8 cellular contexts compared by ENCODE assay signal in the genomic region with DNA sequence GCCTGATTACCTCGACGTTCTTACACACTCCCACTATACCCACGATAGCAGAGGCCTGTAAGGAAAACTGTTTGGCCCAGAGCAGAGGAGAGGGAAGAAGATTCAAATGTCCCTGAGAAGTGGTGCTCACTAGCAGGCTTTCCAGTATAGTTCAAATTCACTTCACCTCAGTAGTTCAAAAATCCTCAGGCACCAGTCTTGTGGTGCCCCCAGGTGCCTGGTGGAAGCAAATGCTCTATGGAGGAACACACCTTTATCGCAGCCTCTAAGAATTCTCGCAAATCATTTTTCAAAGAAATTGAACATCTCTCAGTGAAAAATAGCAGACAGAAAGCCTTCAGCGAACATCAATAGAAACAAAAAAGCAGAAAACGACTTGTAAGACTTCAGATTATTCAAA. TPM values are rescaled to one million over a fixed set of nuclear protein-coding genes. Genes with fewer than 3 reads are reported as not detected.
DNase-seq lines count a peak whose midpoint lies in the region; ATAC-seq and TF ChIP-seq lines count a peak whose summit lies in the region.

No MANE protein-coding gene starts in this region.

- H3K4me3 Mint-ChIP-seq in activated T-helper 17 cell treated with anti-CD3 and anti-CD28 coated beads, Interleukin-2, amount 50 U/mL, for 72 hours: no peak overlapping the region

- H3K4me3 ChIP-seq in kidney epithelial cell (ENCODE audit: low read depth, low read length): no peak overlapping the region

- peak; percentile 40 for ATAC-seq in activated T-helper 17 cell treated with anti-CD3 and anti-CD28 coated beads, Interleukin-2, amount 50 U/mL, for 72 hours (replicated peaks)
- no peak for ATAC-seq in omental fat pad (ENCODE audit: low FRiP score)

- H3K9me3 Mint-ChIP-seq in activated T-helper 17 cell treated with anti-CD3 and anti-CD28 coated beads, Interleukin-2, amount 50 U/mL, for 72 hours: no peaks in the 10 kb centered on the region

- TF ChIP-seq CTCF in kidney epithelial cell (IDR thresholded peaks at IDR 0.05; ENCODE audit: insufficient read depth, low read length, poor library complexity, severe bottlenecking): peak; percentile 38
- TF ChIP-seq CTCF in omental fat pad (IDR thresholded peaks at IDR 0.05): no peak

- no peak overlapping the region for H3K27ac Mint-ChIP-seq in activated T-helper 17 cell treated with anti-CD3 and anti-CD28 coated beads, Interleukin-2, amount 50 U/mL, for 72 hours

- H3K36me3 ChIP-seq in kidney epithelial cell (ENCODE audit: control insufficient read depth, insufficient read depth, low read length): no peaks in the 10 kb centered on the region

- no peaks in the 10 kb centered on the region for H3K27me3 Mint-ChIP-seq in activated T-helper 17 cell treated with anti-CD3 and anti-CD28 coated beads, Interleukin-2, amount 50 U/mL, for 72 hours

- DNase-seq in DMS53 treated with DMSO at 0.1 percent for 48 hours (lab: John Stamatoyannopoulos, UW; ENCODE audit: unreplicated experiment): peak; percentile 2
- DNase-seq in HPDE6-E6E7 (ENCODE audit: extremely low spot score): peak; percentile 70
- no peak for DNase-seq in kidney epithelial cell (ENCODE audit: low read depth)
- no peak for DNase-seq in occipital lobe (lab: John Stamatoyannopoulos, UW)
- no peak for DNase-seq in MV-4-11 (lab: John Stamatoyannopoulos, UW)
- DNase-seq in omental fat pad (ENCODE audit: low spot score): no peak
- DNase-seq in stimulated activated naive CD4-positive, alpha-beta T cell (lab: John Stamatoyannopoulos, UW): no peak

- no peaks in the 10 kb centered on the region for H3K27me3 ChIP-seq in kidney epithelial cell (ENCODE audit: control insufficient read depth, insufficient read depth, low read length)

- H3K36me3 Mint-ChIP-seq in activated T-helper 17 cell treated with anti-CD3 and anti-CD28 coated beads, Interleukin-2, amount 50 U/mL, for 72 hours (ENCODE audit: low read depth): no peaks in the 10 kb centered on the region

- peaks cover 5% of the 10 kb centered on the region for H3K4me1 Mint-ChIP-seq in activated T-helper 17 cell treated with anti-CD3 and anti-CD28 coated beads, Interleukin-2, amount 50 U/mL, for 72 hours

RNA-seq across cellular contexts. Expression of a gene that starts 12.2 kb away (rescaled TPM):
- 10 to 100 TPM; 25.5 to 36.0 TPM for total RNA-seq in activated T-helper 17 cell treated with anti-CD3 and anti-CD28 coated beads, Interleukin-2, amount 50 U/mL, for 72 hours
- total RNA-seq in kidney epithelial cell: 21.6 and 23.8 TPM in 2 replicates
- 29.0 TPM for total RNA-seq in occipital lobe
- 10 to 100 TPM; 12.3 to 18.1 (median 14.4) TPM for total RNA-seq in omental fat pad

Comparison
In these comparisons a context has a peak if more than half of its experiments do, and no peak if none do; other contexts are left out.
1. DNase-seq: peak in DMS53 treated with DMSO at 0.1 percent for 48 hours (single experiment) and HPDE6-E6E7 (single experiment); none in kidney epithelial cell (single experiment), occipital lobe (single experiment), MV-4-11 (single experiment), omental fat pad (single experiment) and stimulated activated naive CD4-positive, alpha-beta T cell (0 of 6).